Comparison of ENCODE assay signal across 8 cellular contexts in the genomic region with DNA sequence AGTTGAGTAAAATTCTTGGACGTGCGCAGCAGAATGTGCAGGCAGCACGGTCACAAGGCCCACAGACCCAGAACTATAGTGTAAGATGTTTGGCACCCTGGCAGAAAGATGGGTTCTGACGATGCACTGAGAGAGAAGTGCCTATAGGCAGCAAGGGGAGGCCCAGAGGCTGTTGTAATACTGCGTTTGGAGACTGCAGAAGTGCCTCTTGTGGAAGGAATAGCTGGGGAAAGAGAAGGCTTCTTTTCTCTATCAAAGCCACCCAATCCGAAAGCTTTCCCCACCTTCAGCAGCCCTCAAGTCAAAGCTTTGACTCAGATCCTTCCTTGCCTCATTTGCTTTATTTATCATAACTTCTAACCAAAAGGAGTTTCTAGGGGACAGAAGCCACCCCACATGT. TPM values are rescaled to one million over a fixed set of nuclear protein-coding genes. Genes with fewer than 3 reads are reported as not detected.
A peak's percentile ranks its signal among the peaks of the same experiment; 100 is the strongest.
DNase-seq lines count a peak whose midpoint lies in the region; ATAC-seq, FAIRE-seq and TF ChIP-seq lines count a peak whose summit lies in the region.

No MANE protein-coding gene starts in this region.

- FAIRE-seq in HepG2 (lab: Jason Lieb, UNC) = no peak

- peak overlapping the region; percentile 91 to 93 (median 93) for H3K4me3 ChIP-seq in HepG2 (replicated peaks in 1 of 3; ENCODE audit: insufficient read depth in 1 of 3, low read depth in 2 of 3, low read length in 3 of 3)
- peak overlapping the region in 1 of 3 donors; percentile 71 for H3K4me3 ChIP-seq in right lobe of liver
- H3K4me3 ChIP-seq in iPS-18c (ENCODE audit: insufficient read depth, low read depth, low read length) = peak overlapping the region; percentile 80; the same call in 1 of the 2 replicates
- H3K4me3 ChIP-seq in upper lobe of right lung = peak overlapping the region; percentile 94

- TF ChIP-seq RAD21 in HepG2 (CRISPR knock-in tag; IDR thresholded peaks at IDR 0.05) = no peak

- H3K27me3 ChIP-seq in HepG2 (ENCODE audit: control insufficient read depth in 1 of 2, insufficient read depth in 2 of 2, low read length in 2 of 2) (no peaks in the 10 kb centered on the region; a peak in 1 of 5 replicates), right lobe of liver (no peaks in the 10 kb centered on the region), upper lobe of right lung (no peaks in the 10 kb centered on the region)

- TF ChIP-seq POLR2A in HepG2 (IDR thresholded peaks at IDR 0.05; ENCODE audit: insufficient read depth in 1 of 2, low read depth in 2 of 2, low read length in 2 of 2) = no peak
- no peak for TF ChIP-seq POLR2A in right lobe of liver (IDR thresholded peaks at IDR 0.05)

- no peak overlapping the region for H2AFZ ChIP-seq in HepG2 (ENCODE audit: low read length)

- POLR2A ChIA-PET in HepG2 (lab: Yijun Ruan, JAX) (interaction anchor here (7.8 kb wide), 1 partner anchor 88 kb away, joined by 185 read pairs; a partner anchor contains a TSS), WTC11 (lab: Charles Lee) (interaction anchor here (0.9 to 1.5 kb wide), 3 partner anchors 76 to 89 kb away, joined by 3 to 7 read pairs (median 3); a partner anchor contains a TSS)

- H3K4me1 Mint-ChIP-seq in WTC11 = peaks cover 21% of the 10 kb centered on the region

- H3K27ac ChIP-seq in HepG2 (ENCODE audit: extremely low read length, insufficient read depth, low read length) (no peak overlapping the region), right lobe of liver (no peak overlapping the region), upper lobe of right lung (peak overlapping the region; percentile 93)

- intact Hi-C loops in HepG2 (cut with micrococcal nuclease; ENCODE audit: unreplicated experiment) = loop anchor here (1.0 kb wide), 1 partner anchor 33 kb away; no protein-coding TSS in a partner anchor
- intact Hi-C loops in right lobe of liver (cut with DNase I) = no loop called here
- intact Hi-C loops in upper lobe of right lung (cut with DNase I) = no loop called here

- no peaks in the 10 kb centered on the region for H3K36me3 ChIP-seq in HepG2 (replicated peaks in 1 of 2; ENCODE audit: control insufficient read depth in 1 of 2, insufficient read depth in 2 of 2, low read length in 2 of 2)
- no peaks in the 10 kb centered on the region for H3K36me3 ChIP-seq in right lobe of liver
- no peaks in the 10 kb centered on the region for H3K36me3 ChIP-seq in upper lobe of right lung

- H3K4me2 ChIP-seq in HepG2 (ENCODE audit: low read depth, low read length) = peak overlapping the region; percentile 92

- peak overlapping the region; percentile 87 for H3K4me3 Mint-ChIP-seq in WTC11

- TF ChIP-seq EP300 in HepG2 (IDR thresholded peaks at IDR 0.05; ENCODE audit: low read depth in 2 of 2, low read length in 2 of 2) = no peak
- TF ChIP-seq EP300 in HepG2 (CRISPR knock-in tag; IDR thresholded peaks at IDR 0.05; ENCODE audit: borderline replicate concordance) = no peak

- H3K27ac Mint-ChIP-seq in WTC11 = peak overlapping the region; percentile 82

- no peaks in the 10 kb centered on the region; the same call in 1 of the 2 replicates for H3K27me3 Mint-ChIP-seq in WTC11 (ENCODE audit: low read depth)

- H3K9me3 ChIP-seq in HepG2 (ENCODE audit: low read length) (no peaks in the 10 kb centered on the region), right lobe of liver (no peaks in the 10 kb centered on the region), iPS-18c (ENCODE audit: control insufficient read depth, insufficient read depth, low read length) (no peaks in the 10 kb centered on the region), upper lobe of right lung (no peaks in the 10 kb centered on the region)

- H3K36me3 Mint-ChIP-seq in WTC11 = no peaks in the 10 kb centered on the region

- H3K9me3 Mint-ChIP-seq in WTC11 = no peaks in the 10 kb centered on the region

- 1% methylated on average over 6 of the region's 6 CpGs for WGBS in HepG2 (ENCODE audit: low lambda C conversion rate)
- WGBS in right lobe of liver (ENCODE audit: insufficient coverage, low coverage, low lambda C conversion rate, missing lambda C conversion rate) = 66% methylated on average over 4 of the region's 6 CpGs

- BruUV-seq in HepG2 (replicated peaks; lab: Mats Ljungman, UMichigan) = no TSS peak

- in situ Hi-C loops in HepG2 (cut with HindIII; ENCODE audit: extremely low pct_ligation_motif_present, low pct_unique_long_range_greater_than_20kb) = no loop called here
- in situ Hi-C loops in ACHN (cut with HindIII; ENCODE audit: low pct_ligation_motif_present, low pct_unique_long_range_greater_than_20kb, low sequenced_read_pairs) = no loop called here

- DNase-seq in HepG2 (ENCODE audit: low spot score) (no peak), right lobe of liver (no peak), WTC11 (ENCODE audit: low spot score) (no peak), upper lobe of right lung (no peak), ACHN (no peak), kidney glomerular epithelial cell (lab: John Stamatoyannopoulos, UW) (no peak), ureter (ENCODE audit: low spot score) (no peak)

- no peak for TF ChIP-seq CTCF in HepG2 (CRISPR knock-in tag; IDR thresholded peaks at IDR 0.05)
- TF ChIP-seq CTCF in right lobe of liver (IDR thresholded peaks at IDR 0.05) = no peak
- no peak for TF ChIP-seq CTCF in WTC11 (IDR thresholded peaks at IDR 0.05)
- no peak for TF ChIP-seq CTCF in upper lobe of right lung (IDR thresholded peaks at IDR 0.05)

- H4K20me1 ChIP-seq in HepG2 (ENCODE audit: insufficient read depth, low read length) = peaks cover 6% of the 10 kb centered on the region; the same call in 1 of the 2 replicates

- peaks cover 55% of the 10 kb centered on the region for H3K4me1 ChIP-seq in HepG2 (ENCODE audit: insufficient read depth, low read length)
- H3K4me1 ChIP-seq in right lobe of liver = peaks cover 0 to 37% (median 13%) of the 10 kb centered on the region in 4 donors
- peaks cover 10% of the 10 kb centered on the region for H3K4me1 ChIP-seq in upper lobe of right lung

- H3K79me2 ChIP-seq in HepG2 (ENCODE audit: insufficient read depth, low read length) = peaks cover 11% of the 10 kb centered on the region

- CTCF ChIA-PET in HepG2 (lab: Yijun Ruan, JAX; ENCODE audit: low intra/inter-chr PET ratio, low total read pairs) (no interaction called here), WTC11 (lab: Charles Lee) (interaction anchor here (0.6 to 4.1 kb wide), 3 partner anchors 75 to 577 kb away, joined by 4 to 40 read pairs (median 8); a partner anchor contains a TSS)

- ATAC-seq in HepG2 (no peak), right lobe of liver (no peak), WTC11 (no peak), upper lobe of right lung (no peak)

- peak overlapping the region; percentile 90 for H3K9ac ChIP-seq in HepG2 (ENCODE audit: insufficient read depth, low read depth, low read length)

TF ChIP-seq in HepG2, 621 proteins besides CTCF, POLR2A, EP300 and RAD21 (continues in another document):
- TF ChIP-seq NR1H2 (CRISPR knock-in tag; IDR thresholded peaks at IDR 0.05; ENCODE audit: borderline replicate concordance, low read depth) = no peak

TF ChIP-seq in WTC11, 78 proteins besides CTCF, POLR2A, EP300 and RAD21 (continues in another document):
- TF ChIP-seq GABPB1 (CRISPR knock-in tag; IDR thresholded peaks at IDR 0.05) (no peak), ZNF232 (CRISPR knock-in tag; IDR thresholded peaks at IDR 0.05) (no peak), TEAD1 (CRISPR knock-in tag; IDR thresholded peaks at IDR 0.05) (no peak), SOX15 (CRISPR knock-in tag; IDR thresholded peaks at IDR 0.05) (no peak), ZNF396 (CRISPR knock-in tag; IDR thresholded peaks at IDR 0.05; ENCODE audit: borderline replicate concordance) (no peak)

RNA-seq across cellular contexts. Expression of a gene that starts 5.2 kb away (rescaled TPM):
- total RNA-seq in HepG2 (2016; rRNA removed; fragmentation: Illumina TruSeq; extraction: Trizol) = 16.1 and 26.8 TPM in 2 replicates
- total RNA-seq in HepG2 (2016; cell fraction: cytosol; rRNA removed; fragmentation: Illumina TruSeq; extraction: Trizol; ENCODE audit: low read depth) = 5.4 and 6.9 TPM in 2 replicates
- 17.3 and 25.0 TPM in 2 replicates for total RNA-seq in HepG2 (2016; cell fraction: insoluble cytoplasmic fraction; rRNA removed; fragmentation: Illumina TruSeq; extraction: Trizol)
- total RNA-seq in HepG2 (2016; cell fraction: membrane; rRNA removed; fragmentation: Illumina TruSeq; extraction: Trizol) = 13.0 and 13.6 TPM in 2 replicates
- total RNA-seq in HepG2 (2016; cell fraction: nucleus; rRNA removed; fragmentation: Illumina TruSeq; extraction: Trizol) = 28.8 and 30.1 TPM in 2 replicates
- 20.7 and 28.1 TPM in 2 replicates for polyA plus RNA-seq in HepG2 (2011; rRNA removed)
- 12.3 and 13.7 TPM in 2 replicates for polyA plus RNA-seq in HepG2 (2011; cell fraction: cytosol; rRNA removed)
- 22.6 and 27.2 TPM in 2 replicates for polyA plus RNA-seq in HepG2 (2011; cell fraction: nucleus; rRNA removed)
- 19.3 and 23.6 TPM in 2 replicates for polyA plus RNA-seq in HepG2 (2012)
- 0.93 TPM in 2 replicates for polyA plus RNA-seq in HepG2 (2016; cell fraction: cytosol; fragmentation: Illumina TruSeq; extraction: Trizol; ENCODE audit: low read depth)
- 20.4 and 25.2 TPM in 2 replicates for polyA plus RNA-seq in HepG2 (2016; cell fraction: insoluble cytoplasmic fraction; fragmentation: Illumina TruSeq; extraction: Trizol; ENCODE audit: low read depth)
- 3.1 TPM in 2 replicates for polyA plus RNA-seq in HepG2 (2016; cell fraction: membrane; fragmentation: Illumina TruSeq; extraction: Trizol; ENCODE audit: low read depth)
- 25.8 and 26.6 TPM in 2 replicates for polyA plus RNA-seq in HepG2 (2016; cell fraction: nucleus; fragmentation: Illumina TruSeq; extraction: Trizol; ENCODE audit: insufficient read depth, low read depth)
- 76.8 and 135 TPM in 2 replicates for polyA minus RNA-seq in HepG2 (2011; rRNA and poly(A)+ RNA removed; ENCODE audit: low replicate concordance)
- polyA minus RNA-seq in HepG2 (2011; cell fraction: cytosol; rRNA and poly(A)+ RNA removed) = 22.7 and 28.1 TPM in 2 replicates
- polyA minus RNA-seq in HepG2 (2011; cell fraction: nucleus; rRNA and poly(A)+ RNA removed) = 35.1 and 36.2 TPM in 2 replicates
- total RNA-seq in right lobe of liver = 10 to 100 TPM in 5 of 6 experiments, 1 to 10 TPM in 1; 10.0 to 21.6 (median 20.5) TPM
- 107 to 113 TPM (median 110 TPM) in 3 replicates for total RNA-seq in WTC11 (2021)
- total RNA-seq in upper lobe of right lung = 56.0 TPM
- total RNA-seq in ureter = 93.6 TPM
